ENCODE assay signal across 8 cellular contexts in the genomic region with DNA sequence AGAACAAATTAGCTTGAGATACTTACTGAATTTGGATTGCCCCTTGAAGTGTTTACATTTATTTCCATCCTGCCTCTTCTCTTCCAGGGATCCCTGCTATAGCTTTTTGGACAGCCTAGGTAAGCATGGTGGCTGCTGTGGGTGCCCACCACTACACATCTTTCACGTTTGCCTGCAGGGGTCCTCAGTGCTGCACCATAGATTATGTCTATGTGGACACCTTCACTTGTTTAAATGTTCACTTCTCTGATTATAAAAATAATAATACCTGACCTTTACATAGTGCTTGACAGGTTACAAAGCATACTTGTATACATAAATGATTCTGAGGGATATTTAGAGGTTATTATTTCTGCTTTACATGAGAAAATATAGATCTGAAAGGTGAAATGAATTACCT.
DNase-seq lines count a peak whose midpoint lies in the region; ATAC-seq, FAIRE-seq and TF ChIP-seq lines count a peak whose summit lies in the region.

No MANE protein-coding gene starts in this region.

- TF ChIP-seq CTCF in K562 (IDR thresholded peaks at IDR 0.05 in 2 of 3, conservative IDR thresholded peaks at IDR 0.05 in 1 of 3; ENCODE audit: insufficient read depth in 2 of 3, low read depth in 1 of 3, low read length in 3 of 3) = peak; percentile 40 to 59 (median 51)

- H3K79me2 ChIP-seq in Karpas-422 (ENCODE audit: low read length) (no peaks in the 10 kb centered on the region), K562 (ENCODE audit: control insufficient read depth, insufficient read depth, low read length) (no peaks in the 10 kb centered on the region)

- ATAC-seq in GM18907 (IDR thresholded peaks at IDR 0.05; ENCODE audit: unreplicated experiment) (peak; percentile 66), K562 (peak; percentile 86)

- H3K36me3 ChIP-seq in Karpas-422 (ENCODE audit: insufficient read depth, low read length) (no peaks in the 10 kb centered on the region), K562 (ENCODE audit: control insufficient read depth, insufficient read depth, low read length) (no peaks in the 10 kb centered on the region), neuronal stem cell (replicated peaks in 1 of 2; ENCODE audit: control insufficient read depth in 2 of 2, insufficient read depth in 2 of 2, low read length in 2 of 2) (no peaks in the 10 kb centered on the region)

- H2BK12ac ChIP-seq in neuronal stem cell (ENCODE audit: low read length) = no peak overlapping the region

- FAIRE-seq in K562 (lab: Jason Lieb, UNC) (peak; percentile 42), HTR-8/SVneo (lab: Jason Lieb, UNC) (no peak)

- H2BK120ac ChIP-seq in neuronal stem cell (ENCODE audit: low read depth, low read length) = no peak overlapping the region

- H3K4me3 ChIP-seq in Karpas-422 (ENCODE audit: low read length) (no peak overlapping the region), K562 (no peak overlapping the region), neuronal stem cell (ENCODE audit: low read length in 2 of 2) (no peak overlapping the region)

- no peak overlapping the region for H4K91ac ChIP-seq in neuronal stem cell (ENCODE audit: low read depth, low read length, poor library complexity)

- H4K20me1 ChIP-seq in Karpas-422 (ENCODE audit: insufficient read depth, low read depth, low read length) (no peaks in the 10 kb centered on the region), K562 (replicated peaks; ENCODE audit: control insufficient read depth, insufficient read depth, low read length) (no peaks in the 10 kb centered on the region)

- peak; percentile 58 for DNase-seq in D341Med (ENCODE audit: low spot score)
- DNase-seq in Karpas-422 = peak; percentile 80
- peak; percentile 9 to 56 (median 12) for DNase-seq in K562 (ENCODE audit: extremely low read depth in 1 of 4, low spot score in 3 of 4)
- peak; percentile 14 for DNase-seq in neuronal stem cell (ENCODE audit: low spot score)
- DNase-seq in NCI-H1048 (lab: John Stamatoyannopoulos, UW) = no peak
- no peak for DNase-seq in DMS79 (lab: John Stamatoyannopoulos, UW)
- DNase-seq in HTR-8/SVneo (ENCODE audit: insufficient read length, low spot score) = no peak

- H3K23ac ChIP-seq in neuronal stem cell (ENCODE audit: low read depth, low read length, poor library complexity) = no peak overlapping the region

- no peak overlapping the region for H2AFZ ChIP-seq in Karpas-422 (ENCODE audit: low read length)
- no peak overlapping the region for H2AFZ ChIP-seq in K562 (ENCODE audit: low read depth, low read length)
- no peak overlapping the region for H2AFZ ChIP-seq in neuronal stem cell (ENCODE audit: low read length)

- in situ Hi-C loops in K562 (cut with MboI) = loop anchor here (25.0 kb wide), 1 partner anchor 441 kb away; no protein-coding TSS in a partner anchor

- H4K8ac ChIP-seq in neuronal stem cell (ENCODE audit: low read depth, low read length) = no peak overlapping the region

- H2AK5ac ChIP-seq in neuronal stem cell (ENCODE audit: low read depth, low read length) = no peak overlapping the region

- H3K27me3 ChIP-seq in Karpas-422 (ENCODE audit: low read length) (no peaks in the 10 kb centered on the region), K562 (ENCODE audit: control insufficient read depth in 2 of 2, insufficient read depth in 2 of 2, low read length in 2 of 2) (no peaks in the 10 kb centered on the region; a peak in 1 of 5 replicates), neuronal stem cell (ENCODE audit: control insufficient read depth in 3 of 3, insufficient read depth in 3 of 3, low read depth in 1 of 3, low read length in 3 of 3) (no peaks in the 10 kb centered on the region)

- no peak overlapping the region for H2BK15ac ChIP-seq in neuronal stem cell (ENCODE audit: low read length)

- no peaks in the 10 kb centered on the region for H3K4me1 ChIP-seq in Karpas-422 (ENCODE audit: low read length)
- H3K4me1 ChIP-seq in K562 (replicated peaks in 1 of 2; ENCODE audit: control insufficient read depth in 2 of 2, insufficient read depth in 2 of 2, low read length in 2 of 2) = no peaks in the 10 kb centered on the region
- peaks cover 0 to 36% of the 10 kb centered on the region in 2 donors for H3K4me1 ChIP-seq in neuronal stem cell (ENCODE audit: control insufficient read depth in 2 of 2, insufficient read depth in 1 of 2, low read depth in 1 of 2, low read length in 2 of 2)

- TF ChIP-seq POLR2A in K562 (conservative IDR thresholded peaks at IDR 0.05) = no peak

- TF ChIP-seq EP300 in K562 (IDR thresholded peaks at IDR 0.05; ENCODE audit: low read length) = no peak

- intact Hi-C loops in K562 (cut with micrococcal nuclease) = loop anchor here (1.0 to 10.0 kb wide), 3 partner anchors 282 to 674 kb away; no protein-coding TSS in a partner anchor

- H3K79me1 ChIP-seq in neuronal stem cell (ENCODE audit: low read depth, low read length) = no peaks in the 10 kb centered on the region

- CTCF ChIA-PET in K562 (lab: Yijun Ruan, JAX; ENCODE audit: low intra/inter-chr PET ratio) = interaction anchor here (1.1 to 1.3 kb wide), 2 partner anchors 256 to 439 kb away, joined by 3 to 7 read pairs; no protein-coding TSS in a partner anchor

- no peaks in the 10 kb centered on the region for H3K9me3 ChIP-seq in Karpas-422 (ENCODE audit: low read length)
- H3K9me3 ChIP-seq in K562 (replicated peaks; ENCODE audit: control insufficient read depth, insufficient read depth, low read depth, low read length) = no peaks in the 10 kb centered on the region
- no peaks in the 10 kb centered on the region for H3K9me3 ChIP-seq in neuronal stem cell (replicated peaks in 1 of 2; ENCODE audit: control insufficient read depth in 2 of 2, insufficient read depth in 1 of 2, low read depth in 1 of 2, low read length in 2 of 2)

- H3K18ac ChIP-seq in neuronal stem cell (ENCODE audit: low read length) = no peak overlapping the region

- H3K4ac ChIP-seq in neuronal stem cell (ENCODE audit: low read length) = no peak overlapping the region

- no peak overlapping the region for H3K14ac ChIP-seq in neuronal stem cell (ENCODE audit: low read length)

- H2BK5ac ChIP-seq in neuronal stem cell (ENCODE audit: low read length) = no peak overlapping the region

- H3K4me2 ChIP-seq in Karpas-422 (ENCODE audit: low read depth, low read length, poor library complexity, severe bottlenecking) = no peak overlapping the region
- H3K4me2 ChIP-seq in K562 (ENCODE audit: insufficient read depth, low read length) = no peak overlapping the region
- H3K4me2 ChIP-seq in neuronal stem cell (ENCODE audit: insufficient read depth, low read length, poor library complexity, severe bottlenecking) = no peak overlapping the region

- no TSS peak for BruUV-seq in K562 (replicated peaks; lab: Mats Ljungman, UMichigan)

- POLR2A ChIA-PET in K562 (lab: Yijun Ruan, JAX) = interaction anchor here (1.0 kb wide), 1 partner anchor 11 kb away, joined by 3 read pairs; no protein-coding TSS in a partner anchor

- peak; percentile 65 to 70 for TF ChIP-seq RAD21 in K562 (CRISPR knock-in tag; conservative IDR thresholded peaks at IDR 0.05 in 1 of 2, IDR thresholded peaks at IDR 0.05 in 1 of 2)

- H3K27ac ChIP-seq in Karpas-422 (ENCODE audit: low read length) (no peak overlapping the region), K562 (ENCODE audit: extremely low read depth, low read depth, low read length) (no peak overlapping the region), neuronal stem cell (replicated peaks; ENCODE audit: low read length) (no peak overlapping the region)

- H3K9me2 ChIP-seq in Karpas-422 (replicated peaks; ENCODE audit: insufficient read depth, low read length) = no peaks in the 10 kb centered on the region

- H3K9ac ChIP-seq in Karpas-422 (ENCODE audit: low read length) = no peak overlapping the region
- H3K9ac ChIP-seq in K562 (ENCODE audit: insufficient read depth in 1 of 2, low read depth in 2 of 2, low read length in 2 of 2) = no peak overlapping the region
- no peak overlapping the region for H3K9ac ChIP-seq in neuronal stem cell (ENCODE audit: low read depth, low read length, poor library complexity)

- 0% methylated on average over 1 of the region's 1 CpG for WGBS in K562 (ENCODE audit: insufficient coverage, low coverage, missing lambda C conversion rate)
- no CpG with 5 or more reads among the region's 1 CpG for WGBS in neuronal stem cell (ENCODE audit: extremely low coverage in 2 of 2, insufficient read length in 2 of 2, insufficient replicate concordance in 1 of 2), 2 donors

- H3K9me1 ChIP-seq in K562 (ENCODE audit: control insufficient read depth, insufficient read depth, low read length) = no peaks in the 10 kb centered on the region

TF ChIP-seq in K562, 482 proteins besides CTCF, POLR2A, EP300 and RAD21:
- TF ChIP-seq SMC3 (conservative IDR thresholded peaks at IDR 0.05; ENCODE audit: insufficient read depth, low read depth, low read length) (0 out of 2 replicates have a peak, but pooled peaks have one; percentile 28), U2AF1 (optimal IDR thresholded peaks at IDR 0.05; ENCODE audit: low read depth, low read length) (no peak)
- TF ChIP-seq, protein P1, sequence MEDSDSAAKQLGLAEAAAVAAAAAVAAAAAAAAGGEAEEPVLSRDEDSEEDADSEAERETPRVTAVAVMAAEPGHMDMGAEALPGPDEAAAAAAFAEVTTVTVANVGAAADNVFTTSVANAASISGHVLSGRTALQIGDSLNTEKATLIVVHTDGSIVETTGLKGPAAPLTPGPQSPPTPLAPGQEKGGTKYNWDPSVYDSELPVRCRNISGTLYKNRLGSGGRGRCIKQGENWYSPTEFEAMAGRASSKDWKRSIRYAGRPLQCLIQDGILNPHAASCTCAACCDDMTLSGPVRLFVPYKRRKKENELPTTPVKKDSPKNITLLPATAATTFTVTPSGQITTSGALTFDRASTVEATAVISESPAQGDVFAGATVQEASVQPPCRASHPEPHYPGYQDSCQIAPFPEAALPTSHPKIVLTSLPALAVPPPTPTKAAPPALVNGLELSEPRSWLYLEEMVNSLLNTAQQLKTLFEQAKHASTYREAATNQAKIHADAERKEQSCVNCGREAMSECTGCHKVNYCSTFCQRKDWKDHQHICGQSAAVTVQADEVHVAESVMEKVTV (CRISPR knock-in tag; IDR thresholded peaks at IDR 0.05) = peak; percentile 45; the same call in 1 of the 2 replicates

Comparison
In these comparisons a context has a peak if more than half of its experiments do, and no peak if none do; other contexts are left out.
1. DNase-seq: peak in D341Med (single experiment), Karpas-422 (single experiment), K562 (4 of 4) and neuronal stem cell (single experiment); none in NCI-H1048 (single experiment), DMS79 (single experiment) and HTR-8/SVneo (single experiment).